In genomic region chr12:65556676-65557424, GRCh38 we compare ENCODE assay signal across 1 cellular context.
TF ChIP-seq lines count a peak whose summit lies in the region.

No MANE protein-coding gene starts in this region.

TF ChIP-seq in K562, 482 proteins besides CTCF, POLR2A, EP300 and RAD21 (continued from another document):
- TF ChIP-seq ZNF395 (CRISPR knock-in tag; IDR thresholded peaks at IDR 0.05) = 0 out of 2 replicates have a peak, but pooled peaks have one; percentile 51
- no peak for TF ChIP-seq EP400 (IDR thresholded peaks at IDR 0.05)
- peak; percentile 17; the same call in 1 of the 2 replicates for TF ChIP-seq PYGO2 (tag; IDR thresholded peaks at IDR 0.05)
- TF ChIP-seq HNRNPUL1 (IDR thresholded peaks at IDR 0.05; ENCODE audit: low read length) = no peak
- TF ChIP-seq ZNF785 (CRISPR knock-in tag; IDR thresholded peaks at IDR 0.05) = no peak
- 0 out of 6 replicates have a peak, but pooled peaks of 1 of the 3 experiments have one; percentile 21 for TF ChIP-seq ZBTB11 (CRISPR knock-in tag; IDR thresholded peaks at IDR 0.05)
- TF ChIP-seq ZNF133 (CRISPR knock-in tag; IDR thresholded peaks at IDR 0.05) = no peak
- no peak for TF ChIP-seq ZNF655 (CRISPR knock-in tag; IDR thresholded peaks at IDR 0.05)
- 0 out of 2 replicates have a peak, but pooled peaks have one; percentile 21 for TF ChIP-seq ZBTB9 (CRISPR knock-in tag; IDR thresholded peaks at IDR 0.05)
- peak; percentile 49; the same call in 1 of the 2 replicates for TF ChIP-seq ZNF175 (CRISPR knock-in tag; IDR thresholded peaks at IDR 0.05; ENCODE audit: low read depth)
- TF ChIP-seq HDGF (IDR thresholded peaks at IDR 0.05) = no peak
- TF ChIP-seq MEF2D (tag; conservative IDR thresholded peaks at IDR 0.05; ENCODE audit: low read depth) = no peak
- no peak for TF ChIP-seq RAD51 (IDR thresholded peaks at IDR 0.05; ENCODE audit: borderline replicate concordance, low read depth)
- TF ChIP-seq ASH1L (IDR thresholded peaks at IDR 0.05; ENCODE audit: borderline replicate concordance, low read depth, partially characterized antibody) = no peak
- no peak for TF ChIP-seq ZNF644 (tag; IDR thresholded peaks at IDR 0.05; ENCODE audit: low read depth)
- TF ChIP-seq E2F4 (CRISPR knock-in tag; IDR thresholded peaks at IDR 0.05; ENCODE audit: low read depth) = no peak
- TF ChIP-seq ZNF277 (CRISPR knock-in tag; IDR thresholded peaks at IDR 0.05; ENCODE audit: borderline replicate concordance) = no peak
- TF ChIP-seq CCAR2 (IDR thresholded peaks at IDR 0.05; ENCODE audit: low read depth, low read length) = no peak
- TF ChIP-seq SMAD3 (CRISPR knock-in tag; conservative IDR thresholded peaks at IDR 0.05) = no peak
- no peak for TF ChIP-seq KLF6 (CRISPR knock-in tag; IDR thresholded peaks at IDR 0.05; ENCODE audit: borderline replicate concordance)
- no peak for TF ChIP-seq HDAC2 (IDR thresholded peaks at IDR 0.05)
- TF ChIP-seq MAZ (CRISPR knock-in tag; conservative IDR thresholded peaks at IDR 0.05 in 1 of 2, IDR thresholded peaks at IDR 0.05 in 1 of 2) = no peak; a peak in 1 of 4 replicates
- TF ChIP-seq MCM7 (IDR thresholded peaks at IDR 0.05) = no peak
- no peak for TF ChIP-seq ZNF280B (CRISPR knock-in tag; IDR thresholded peaks at IDR 0.05)
